ENCODE assay signal across 8 cellular contexts in the genomic region with DNA sequence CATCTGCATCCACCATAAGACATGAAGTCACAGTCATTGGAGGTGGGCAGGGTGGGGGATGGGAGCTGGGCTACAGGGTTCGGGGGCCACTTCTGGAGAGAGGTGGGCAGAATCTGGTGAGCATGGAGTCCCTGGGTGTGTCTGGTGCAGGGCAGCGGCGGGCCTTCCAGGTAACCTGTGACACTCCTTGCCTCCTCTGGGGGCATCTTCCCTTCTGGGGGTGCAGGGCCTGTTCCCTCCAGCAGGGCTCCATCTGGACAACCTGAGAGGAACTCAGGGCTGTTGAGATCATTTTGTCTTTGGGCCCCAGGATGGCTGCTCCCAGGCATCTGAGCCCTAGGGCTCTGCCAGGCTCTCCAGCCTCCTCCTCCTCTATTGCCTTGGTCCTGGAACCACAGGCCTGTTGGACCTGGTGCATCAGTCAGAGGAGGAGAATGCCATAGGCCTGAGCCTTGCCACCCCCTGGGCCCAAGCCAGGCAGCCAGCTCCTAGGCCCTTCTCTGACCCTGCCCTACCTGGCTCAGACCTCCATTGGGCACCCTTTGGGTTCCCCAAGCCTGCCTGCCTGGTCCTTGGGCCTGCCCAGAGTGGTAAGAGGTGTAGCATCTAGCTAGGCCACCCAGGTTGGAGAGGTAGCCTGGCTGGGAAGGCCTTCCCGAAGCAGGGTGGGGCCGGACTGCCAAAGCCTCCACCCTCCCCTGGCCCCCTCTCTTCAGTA. TPM values are rescaled to one million over a fixed set of nuclear protein-coding genes. Genes with fewer than 3 reads are reported as not detected.
DNase-seq lines count a peak whose midpoint lies in the region; ATAC-seq, FAIRE-seq and TF ChIP-seq lines count a peak whose summit lies in the region.

No MANE protein-coding gene starts in this region.

- peak overlapping the region in 1 of 2 donors; percentile 2 for H3K9ac ChIP-seq in colonic mucosa (ENCODE audit: low read depth in 2 of 2, low read length in 2 of 2)

- intact Hi-C loops in A673 (cut with micrococcal nuclease; ENCODE audit: unreplicated experiment) = no loop called here
- intact Hi-C loops in colonic mucosa (cut with DNase I) = no loop called here

- H3K36me3 ChIP-seq in A673 (ENCODE audit: insufficient read depth, low read length, poor library complexity, severe bottlenecking) (no peaks in the 10 kb centered on the region), colonic mucosa (no peaks in the 10 kb centered on the region)

- FAIRE-seq in GM12891 (lab: Jason Lieb, UNC) = no peak

- H3K27me3 ChIP-seq in A673 (replicated peaks; ENCODE audit: insufficient read depth, low read depth, low read length, poor library complexity) (no peaks in the 10 kb centered on the region), layer of hippocampus (ENCODE audit: control insufficient read depth, insufficient read depth, low read length) (no peaks in the 10 kb centered on the region), colonic mucosa (no peaks in the 10 kb centered on the region)

- H3K4me3 ChIP-seq in A673 (ENCODE audit: low read depth, low read length, poor library complexity, severe bottlenecking) (no peak overlapping the region), colonic mucosa (no peak overlapping the region)

- DNase-seq in A673 (ENCODE audit: low spot score) = peak; percentile 50
- DNase-seq in GM12891 (ENCODE audit: insufficient read length, low spot score) = peak; percentile 74
- peak; percentile 38 for DNase-seq in activated naive CD4-positive, alpha-beta T cell treated with anti-CD3 and anti-CD28 coated beads, Interleukin-2, amount 50 U/mL, for 16 hours
- no peak for DNase-seq in colonic mucosa
- DNase-seq in anterior cingulate cortex (lab: John Stamatoyannopoulos, UW) = no peak
- DNase-seq in foreskin melanocyte = no peak

- TF ChIP-seq CTCF in A673 (conservative IDR thresholded peaks at IDR 0.05; ENCODE audit: low read depth, low read length) (peak; percentile 44; the same call in 1 of the 2 replicates), colonic mucosa (IDR thresholded peaks at IDR 0.05) (no peak)

- no peak for ATAC-seq in GM18511 (IDR thresholded peaks at IDR 0.05; ENCODE audit: unreplicated experiment)

- H3K9me3 ChIP-seq in A673 (ENCODE audit: low read depth, low read length, poor library complexity, severe bottlenecking) (no peaks in the 10 kb centered on the region), colonic mucosa (no peaks in the 10 kb centered on the region)

- H3K27ac ChIP-seq in A673 (ENCODE audit: low read depth, low read length, poor library complexity, severe bottlenecking) (no peak overlapping the region), layer of hippocampus (ENCODE audit: low read depth, low read length) (peak overlapping the region; percentile 92), colonic mucosa (no peak overlapping the region)

- TF ChIP-seq POLR2A in GM12891 (IDR thresholded peaks at IDR 0.05; ENCODE audit: low read depth, low read length) = no peak

- CTCF ChIA-PET in A673 (lab: Charles Lee) = no interaction called here

- no TSS peak for BruUV-seq in A673 (replicated peaks; lab: Mats Ljungman, UMichigan)

- POLR2A ChIA-PET in A673 (lab: Charles Lee; ENCODE audit: low non-redundant PET) = no interaction called here

- H3K4me1 ChIP-seq in A673 (ENCODE audit: insufficient read depth, low read length, poor library complexity, severe bottlenecking) (peaks cover 30% of the 10 kb centered on the region), colonic mucosa (peaks cover 5% of the 10 kb centered on the region)

TF ChIP-seq in GM12891, 5 proteins besides CTCF, POLR2A, EP300 and RAD21:
- TF ChIP-seq POLR2AphosphoS5 (IDR thresholded peaks at IDR 0.05; ENCODE audit: low read depth, low read length) (no peak), SPI1 (IDR thresholded peaks at IDR 0.05; ENCODE audit: low read depth, low read length) (no peak), PAX5 (IDR thresholded peaks at IDR 0.05; ENCODE audit: insufficient read depth, low read length, severe bottlenecking) (no peak), TAF1 (IDR thresholded peaks at IDR 0.05; ENCODE audit: low read depth, low read length) (no peak), POU2F2 (IDR thresholded peaks at IDR 0.05; ENCODE audit: low read depth, low read length) (no peak)
TF ChIP-seq in GM12891: peak in this region for 0.

RNA-seq across cellular contexts. Expression of gene LYL1, which starts 13.4 kb away (rescaled TPM):
- not detected in 2 replicates for total RNA-seq in A673 (2021)
- 5.6 TPM for polyA plus RNA-seq in GM12891 (2012; ENCODE audit: low read depth, missing spikeins)
- total RNA-seq in colonic mucosa = 1 to 10 TPM; 3.6 to 4.5 TPM

RNA-seq across cellular contexts. Expression of gene TRMT1, which starts 27.2 kb away (rescaled TPM):
- total RNA-seq in A673 (2021) = 85.7 and 109 TPM in 2 replicates
- polyA plus RNA-seq in GM12891 (2012; ENCODE audit: low read depth, missing spikeins) = 39.2 TPM
- 10 to 100 TPM; 17.5 to 40.1 TPM for total RNA-seq in colonic mucosa

RNA-seq across cellular contexts. Expression of gene NACC1, which starts 28.8 kb away (rescaled TPM):
- total RNA-seq in A673 (2021) (119 and 126 TPM in 2 replicates), colonic mucosa (100 to 1,000 TPM in 1 of 2 donors, 10 to 100 TPM in 1; 56.7 to 119 TPM)
- polyA plus RNA-seq in GM12891 (2012; ENCODE audit: low read depth, missing spikeins) = 24.0 TPM

Comparison
In these comparisons a context has a peak if more than half of its experiments do, and no peak if none do; other contexts are left out.
1. DNase-seq: peak in A673 (single experiment), GM12891 (single experiment) and activated naive CD4-positive, alpha-beta T cell treated with anti-CD3 and anti-CD28 coated beads, Interleukin-2, amount 50 U/mL, for 16 hours (single experiment); none in colonic mucosa (single experiment), anterior cingulate cortex (0 of 58) and foreskin melanocyte (single experiment).